10 cellular contexts compared by ENCODE assay signal in genomic region chr1:41578712-41579335, GRCh38.
DNase-seq lines count a peak whose midpoint lies in the region; ATAC-seq and TF ChIP-seq lines count a peak whose summit lies in the region.
"Had no signal": no experiment of that assay in that cellular context is flagged by ENCODE, and none has a peak within 500 bp of the region (broad histone marks: within the 10 kb centered on the region; RNA-seq: fewer than 3 reads in every experiment).

No MANE protein-coding gene starts in this region.

- DNase-seq in heart right ventricle (no peak), Right ventricle myocardium inferior (ENCODE audit: missing footprints) (no peak), SJCRH30 (peak; percentile 35 to 52), foreskin melanocyte (peak; percentile 29), upper lobe of right lung (no peak), NCI-H2081 (lab: John Stamatoyannopoulos, UW) (no peak), NCI-H2196 (lab: John Stamatoyannopoulos, UW; ENCODE audit: unreplicated experiment) (no peak)
- DNase-seq: NCI-H1092 had no signal

- 76 to 77% methylated on average over 4 of the region's 4 CpGs for WGBS in heart right ventricle, 2 donors

- no peaks in the 10 kb centered on the region for H3K9me3 ChIP-seq in heart right ventricle
- H3K9me3 ChIP-seq in SJCRH30 (replicated peaks): no peaks in the 10 kb centered on the region
- no peaks in the 10 kb centered on the region for H3K9me3 ChIP-seq in upper lobe of right lung

- H3K4me1 ChIP-seq in heart right ventricle (peaks cover 0 to 7% (median 0%) of the 10 kb centered on the region in 9 donors), SJCRH30 (no peaks in the 10 kb centered on the region), upper lobe of right lung (peaks cover 7% of the 10 kb centered on the region)

- H3K27me3 ChIP-seq in heart right ventricle (no peaks in the 10 kb centered on the region), SJCRH30 (no peaks in the 10 kb centered on the region), upper lobe of right lung (no peaks in the 10 kb centered on the region)

- H3K36me3 ChIP-seq in heart right ventricle (peaks cover 0 to 4% (median 0%) of the 10 kb centered on the region in 9 donors), SJCRH30 (no peaks in the 10 kb centered on the region; the same call in 1 of the 2 replicates), upper lobe of right lung (no peaks in the 10 kb centered on the region)

- no peak for ATAC-seq in heart right ventricle
- ATAC-seq in Right ventricle myocardium inferior: no peak
- no peak for ATAC-seq in upper lobe of right lung
- no peak for ATAC-seq in HG03139 (IDR thresholded peaks at IDR 0.05; ENCODE audit: unreplicated experiment)

- TF ChIP-seq CTCF in heart right ventricle (IDR thresholded peaks at IDR 0.05) (peak in 7 of 9 donors; percentile 37 to 57 (median 44)), upper lobe of right lung (IDR thresholded peaks at IDR 0.05) (peak; percentile 38)

- H3K27ac ChIP-seq in heart right ventricle: no peak overlapping the region
- H3K27ac ChIP-seq in SJCRH30: no peak overlapping the region
- H3K27ac ChIP-seq in upper lobe of right lung: no peak overlapping the region
- H3K27ac ChIP-seq: skin epidermis had no signal

- intact Hi-C loops in heart right ventricle (cut with DNase I): loop anchor here in 9 of 10 donors (5.0 to 10.0 kb wide), 8 partner anchors 62 to 596 kb away; no protein-coding TSS in a partner anchor
- intact Hi-C loops in Right ventricle myocardium inferior (cut with DNase I): loop anchor here (5.0 kb wide), 1 partner anchor 218 kb away; no protein-coding TSS in a partner anchor
- intact Hi-C loops in upper lobe of right lung (cut with DNase I): no loop called here

- no peak overlapping the region for H3K4me3 ChIP-seq in heart right ventricle
- H3K4me3 ChIP-seq in SJCRH30: no peak overlapping the region
- no peak overlapping the region for H3K4me3 ChIP-seq in upper lobe of right lung
- H3K4me3 ChIP-seq: skin epidermis had no signal

Comparison
In these comparisons a context has a peak if more than half of its experiments do, and no peak if none do; other contexts are left out.
1. DNase-seq: peak in SJCRH30 (2 of 2) and foreskin melanocyte (single experiment); none in heart right ventricle (0 of 2), Right ventricle myocardium inferior (single experiment), upper lobe of right lung (single experiment), NCI-H2081 (0 of 2) and NCI-H2196 (single experiment).